ENCODE assay signal across 1 cellular context in the genomic region with DNA sequence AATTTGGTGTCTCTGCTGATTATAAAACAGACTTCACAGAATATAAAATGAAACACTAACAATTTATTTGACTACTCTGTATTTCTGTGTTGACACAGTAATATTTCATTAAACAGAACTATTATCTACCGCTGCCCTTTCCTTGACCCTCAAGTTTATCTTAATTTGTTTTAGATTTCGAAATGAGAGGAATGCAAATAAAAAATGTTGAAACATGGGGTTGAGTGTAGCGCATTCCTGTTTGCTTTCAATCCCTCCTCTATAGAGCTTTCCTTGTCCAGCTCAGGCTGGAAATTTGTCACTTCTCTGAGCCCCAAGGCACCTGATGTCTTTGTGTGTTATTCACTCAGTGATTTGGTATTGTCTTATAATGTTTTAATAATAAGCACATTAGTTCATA.
TF ChIP-seq lines count a peak whose summit lies in the region.

No MANE protein-coding gene starts in this region.

TF ChIP-seq in HepG2, 621 proteins besides CTCF, POLR2A, EP300 and RAD21 (continued from another document and continues in another):
- TF ChIP-seq, protein P1, sequence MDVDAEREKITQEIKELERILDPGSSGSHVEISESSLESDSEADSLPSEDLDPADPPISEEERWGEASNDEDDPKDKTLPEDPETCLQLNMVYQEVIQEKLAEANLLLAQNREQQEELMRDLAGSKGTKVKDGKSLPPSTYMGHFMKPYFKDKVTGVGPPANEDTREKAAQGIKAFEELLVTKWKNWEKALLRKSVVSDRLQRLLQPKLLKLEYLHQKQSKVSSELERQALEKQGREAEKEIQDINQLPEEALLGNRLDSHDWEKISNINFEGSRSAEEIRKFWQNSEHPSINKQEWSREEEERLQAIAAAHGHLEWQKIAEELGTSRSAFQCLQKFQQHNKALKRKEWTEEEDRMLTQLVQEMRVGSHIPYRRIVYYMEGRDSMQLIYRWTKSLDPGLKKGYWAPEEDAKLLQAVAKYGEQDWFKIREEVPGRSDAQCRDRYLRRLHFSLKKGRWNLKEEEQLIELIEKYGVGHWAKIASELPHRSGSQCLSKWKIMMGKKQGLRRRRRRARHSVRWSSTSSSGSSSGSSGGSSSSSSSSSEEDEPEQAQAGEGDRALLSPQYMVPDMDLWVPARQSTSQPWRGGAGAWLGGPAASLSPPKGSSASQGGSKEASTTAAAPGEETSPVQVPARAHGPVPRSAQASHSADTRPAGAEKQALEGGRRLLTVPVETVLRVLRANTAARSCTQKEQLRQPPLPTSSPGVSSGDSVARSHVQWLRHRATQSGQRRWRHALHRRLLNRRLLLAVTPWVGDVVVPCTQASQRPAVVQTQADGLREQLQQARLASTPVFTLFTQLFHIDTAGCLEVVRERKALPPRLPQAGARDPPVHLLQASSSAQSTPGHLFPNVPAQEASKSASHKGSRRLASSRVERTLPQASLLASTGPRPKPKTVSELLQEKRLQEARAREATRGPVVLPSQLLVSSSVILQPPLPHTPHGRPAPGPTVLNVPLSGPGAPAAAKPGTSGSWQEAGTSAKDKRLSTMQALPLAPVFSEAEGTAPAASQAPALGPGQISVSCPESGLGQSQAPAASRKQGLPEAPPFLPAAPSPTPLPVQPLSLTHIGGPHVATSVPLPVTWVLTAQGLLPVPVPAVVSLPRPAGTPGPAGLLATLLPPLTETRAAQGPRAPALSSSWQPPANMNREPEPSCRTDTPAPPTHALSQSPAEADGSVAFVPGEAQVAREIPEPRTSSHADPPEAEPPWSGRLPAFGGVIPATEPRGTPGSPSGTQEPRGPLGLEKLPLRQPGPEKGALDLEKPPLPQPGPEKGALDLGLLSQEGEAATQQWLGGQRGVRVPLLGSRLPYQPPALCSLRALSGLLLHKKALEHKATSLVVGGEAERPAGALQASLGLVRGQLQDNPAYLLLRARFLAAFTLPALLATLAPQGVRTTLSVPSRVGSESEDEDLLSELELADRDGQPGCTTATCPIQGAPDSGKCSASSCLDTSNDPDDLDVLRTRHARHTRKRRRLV (CRISPR knock-in tag; IDR thresholded peaks at IDR 0.05): no peak
- TF ChIP-seq ZNF879 (CRISPR knock-in tag; IDR thresholded peaks at IDR 0.05) (no peak), NFE2L2 (IDR thresholded peaks at IDR 0.05; ENCODE audit: low read length) (no peak), ZNF558 (CRISPR knock-in tag; IDR thresholded peaks at IDR 0.05; ENCODE audit: borderline replicate concordance) (no peak), HOXA5 (CRISPR knock-in tag; IDR thresholded peaks at IDR 0.05) (peak; percentile 72), TEAD2 (CRISPR knock-in tag; IDR thresholded peaks at IDR 0.05) (no peak), KLF16 (CRISPR knock-in tag; IDR thresholded peaks at IDR 0.05) (peak in 1 of 2 experiments; percentile 97; a peak in 2 of 4 replicates), YEATS2 (CRISPR knock-in tag; IDR thresholded peaks at IDR 0.05; ENCODE audit: borderline replicate concordance) (peak; percentile 32; the same call in 1 of the 2 replicates), ZNF256 (CRISPR knock-in tag; conservative IDR thresholded peaks at IDR 0.05) (no peak), KDM3A (CRISPR knock-in tag; IDR thresholded peaks at IDR 0.05; ENCODE audit: low read depth) (peak; percentile 85; the same call in 1 of the 2 replicates), NCOA1 (CRISPR knock-in tag; IDR thresholded peaks at IDR 0.05) (no peak), IRF2 (CRISPR knock-in tag; IDR thresholded peaks at IDR 0.05) (peak; percentile 75; the same call in 1 of the 2 replicates), MTA3 (CRISPR knock-in tag; IDR thresholded peaks at IDR 0.05) (no peak), ZNF3 (CRISPR knock-in tag; IDR thresholded peaks at IDR 0.05) (peak; percentile 84; the same call in 1 of the 2 replicates), HOXD1 (CRISPR knock-in tag; IDR thresholded peaks at IDR 0.05) (peak; percentile 91), ZNF850 (CRISPR knock-in tag; conservative IDR thresholded peaks at IDR 0.05) (no peak), KAT2B (IDR thresholded peaks at IDR 0.05; ENCODE audit: borderline replicate concordance, low read depth, low read length) (no peak), ZNF333 (CRISPR knock-in tag; IDR thresholded peaks at IDR 0.05; ENCODE audit: borderline replicate concordance) (no peak), SP140L (CRISPR knock-in tag; IDR thresholded peaks at IDR 0.05; ENCODE audit: borderline replicate concordance) (peak; percentile 96; the same call in 1 of the 2 replicates), SRSF4 (IDR thresholded peaks at IDR 0.05; ENCODE audit: low read depth, low read length, poor library complexity, severe bottlenecking) (no peak), PRPF4 (IDR thresholded peaks at IDR 0.05; ENCODE audit: low read depth, low read length, poor library complexity, severe bottlenecking) (no peak), ZNF569 (CRISPR knock-in tag; IDR thresholded peaks at IDR 0.05; ENCODE audit: borderline replicate concordance) (no peak), RAD51 (IDR thresholded peaks at IDR 0.05; ENCODE audit: borderline replicate concordance) (no peak), SMAD3 (CRISPR knock-in tag; IDR thresholded peaks at IDR 0.05) (peak; percentile 90), MIER3 (CRISPR knock-in tag; IDR thresholded peaks at IDR 0.05; ENCODE audit: borderline replicate concordance) (peak; percentile 94; the same call in 1 of the 2 replicates), NFYC (CRISPR knock-in tag; IDR thresholded peaks at IDR 0.05) (no peak), ZNF746 (CRISPR knock-in tag; IDR thresholded peaks at IDR 0.05) (no peak), HNRNPUL1 (IDR thresholded peaks at IDR 0.05; ENCODE audit: low read depth, low read length) (no peak), NFIB (CRISPR knock-in tag; IDR thresholded peaks at IDR 0.05; ENCODE audit: borderline replicate concordance) (no peak), ZFP1 (CRISPR knock-in tag; IDR thresholded peaks at IDR 0.05) (peak; percentile 71; the same call in 1 of the 2 replicates), ZNF644 (CRISPR knock-in tag; IDR thresholded peaks at IDR 0.05; ENCODE audit: low read depth) (0 out of 2 replicates have a peak, but pooled peaks have one; percentile 38), ZNF547 (CRISPR knock-in tag; IDR thresholded peaks at IDR 0.05) (no peak), ZNF20 (CRISPR knock-in tag; IDR thresholded peaks at IDR 0.05) (no peak), NFRKB (IDR thresholded peaks at IDR 0.05) (no peak), ZNF160 (CRISPR knock-in tag; IDR thresholded peaks at IDR 0.05) (no peak)
- TF ChIP-seq, protein P2, sequence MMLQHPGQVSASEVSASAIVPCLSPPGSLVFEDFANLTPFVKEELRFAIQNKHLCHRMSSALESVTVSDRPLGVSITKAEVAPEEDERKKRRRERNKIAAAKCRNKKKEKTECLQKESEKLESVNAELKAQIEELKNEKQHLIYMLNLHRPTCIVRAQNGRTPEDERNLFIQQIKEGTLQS (CRISPR knock-in tag; IDR thresholded peaks at IDR 0.05): no peak
- TF ChIP-seq, protein P3, sequence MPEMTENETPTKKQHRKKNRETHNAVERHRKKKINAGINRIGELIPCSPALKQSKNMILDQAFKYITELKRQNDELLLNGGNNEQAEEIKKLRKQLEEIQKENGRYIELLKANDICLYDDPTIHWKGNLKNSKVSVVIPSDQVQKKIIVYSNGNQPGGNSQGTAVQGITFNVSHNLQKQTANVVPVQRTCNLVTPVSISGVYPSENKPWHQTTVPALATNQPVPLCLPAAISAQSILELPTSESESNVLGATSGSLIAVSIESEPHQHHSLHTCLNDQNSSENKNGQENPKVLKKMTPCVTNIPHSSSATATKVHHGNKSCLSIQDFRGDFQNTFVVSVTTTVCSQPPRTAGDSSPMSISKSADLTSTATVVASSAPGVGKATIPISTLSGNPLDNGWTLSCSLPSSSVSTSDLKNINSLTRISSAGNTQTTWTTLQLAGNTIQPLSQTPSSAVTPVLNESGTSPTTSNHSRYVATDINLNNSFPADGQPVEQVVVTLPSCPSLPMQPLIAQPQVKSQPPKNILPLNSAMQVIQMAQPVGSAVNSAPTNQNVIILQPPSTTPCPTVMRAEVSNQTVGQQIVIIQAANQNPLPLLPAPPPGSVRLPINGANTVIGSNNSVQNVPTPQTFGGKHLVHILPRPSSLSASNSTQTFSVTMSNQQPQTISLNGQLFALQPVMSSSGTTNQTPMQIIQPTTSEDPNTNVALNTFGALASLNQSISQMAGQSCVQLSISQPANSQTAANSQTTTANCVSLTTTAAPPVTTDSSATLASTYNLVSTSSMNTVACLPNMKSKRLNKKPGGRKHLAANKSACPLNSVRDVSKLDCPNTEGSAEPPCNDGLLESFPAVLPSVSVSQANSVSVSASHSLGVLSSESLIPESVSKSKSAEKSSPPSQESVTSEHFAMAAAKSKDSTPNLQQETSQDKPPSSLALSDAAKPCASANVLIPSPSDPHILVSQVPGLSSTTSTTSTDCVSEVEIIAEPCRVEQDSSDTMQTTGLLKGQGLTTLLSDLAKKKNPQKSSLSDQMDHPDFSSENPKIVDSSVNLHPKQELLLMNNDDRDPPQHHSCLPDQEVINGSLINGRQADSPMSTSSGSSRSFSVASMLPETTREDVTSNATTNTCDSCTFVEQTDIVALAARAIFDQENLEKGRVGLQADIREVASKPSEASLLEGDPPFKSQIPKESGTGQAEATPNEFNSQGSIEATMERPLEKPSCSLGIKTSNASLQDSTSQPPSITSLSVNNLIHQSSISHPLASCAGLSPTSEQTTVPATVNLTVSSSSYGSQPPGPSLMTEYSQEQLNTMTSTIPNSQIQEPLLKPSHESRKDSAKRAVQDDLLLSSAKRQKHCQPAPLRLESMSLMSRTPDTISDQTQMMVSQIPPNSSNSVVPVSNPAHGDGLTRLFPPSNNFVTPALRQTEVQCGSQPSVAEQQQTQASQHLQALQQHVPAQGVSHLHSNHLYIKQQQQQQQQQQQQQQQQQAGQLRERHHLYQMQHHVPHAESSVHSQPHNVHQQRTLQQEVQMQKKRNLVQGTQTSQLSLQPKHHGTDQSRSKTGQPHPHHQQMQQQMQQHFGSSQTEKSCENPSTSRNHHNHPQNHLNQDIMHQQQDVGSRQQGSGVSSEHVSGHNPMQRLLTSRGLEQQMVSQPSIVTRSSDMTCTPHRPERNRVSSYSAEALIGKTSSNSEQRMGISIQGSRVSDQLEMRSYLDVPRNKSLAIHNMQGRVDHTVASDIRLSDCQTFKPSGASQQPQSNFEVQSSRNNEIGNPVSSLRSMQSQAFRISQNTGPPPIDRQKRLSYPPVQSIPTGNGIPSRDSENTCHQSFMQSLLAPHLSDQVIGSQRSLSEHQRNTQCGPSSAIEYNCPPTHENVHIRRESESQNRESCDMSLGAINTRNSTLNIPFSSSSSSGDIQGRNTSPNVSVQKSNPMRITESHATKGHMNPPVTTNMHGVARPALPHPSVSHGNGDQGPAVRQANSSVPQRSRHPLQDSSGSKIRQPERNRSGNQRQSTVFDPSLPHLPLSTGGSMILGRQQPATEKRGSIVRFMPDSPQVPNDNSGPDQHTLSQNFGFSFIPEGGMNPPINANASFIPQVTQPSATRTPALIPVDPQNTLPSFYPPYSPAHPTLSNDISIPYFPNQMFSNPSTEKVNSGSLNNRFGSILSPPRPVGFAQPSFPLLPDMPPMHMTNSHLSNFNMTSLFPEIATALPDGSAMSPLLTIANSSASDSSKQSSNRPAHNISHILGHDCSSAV (CRISPR knock-in tag; IDR thresholded peaks at IDR 0.05; ENCODE audit: borderline replicate concordance): no peak
- TF ChIP-seq, protein P4, sequence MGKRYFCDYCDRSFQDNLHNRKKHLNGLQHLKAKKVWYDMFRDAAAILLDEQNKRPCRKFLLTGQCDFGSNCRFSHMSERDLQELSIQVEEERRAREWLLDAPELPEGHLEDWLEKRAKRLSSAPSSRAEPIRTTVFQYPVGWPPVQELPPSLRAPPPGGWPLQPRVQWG (CRISPR knock-in tag; IDR thresholded peaks at IDR 0.05; ENCODE audit: borderline replicate concordance, low read depth): no peak
- TF ChIP-seq, protein P5, sequence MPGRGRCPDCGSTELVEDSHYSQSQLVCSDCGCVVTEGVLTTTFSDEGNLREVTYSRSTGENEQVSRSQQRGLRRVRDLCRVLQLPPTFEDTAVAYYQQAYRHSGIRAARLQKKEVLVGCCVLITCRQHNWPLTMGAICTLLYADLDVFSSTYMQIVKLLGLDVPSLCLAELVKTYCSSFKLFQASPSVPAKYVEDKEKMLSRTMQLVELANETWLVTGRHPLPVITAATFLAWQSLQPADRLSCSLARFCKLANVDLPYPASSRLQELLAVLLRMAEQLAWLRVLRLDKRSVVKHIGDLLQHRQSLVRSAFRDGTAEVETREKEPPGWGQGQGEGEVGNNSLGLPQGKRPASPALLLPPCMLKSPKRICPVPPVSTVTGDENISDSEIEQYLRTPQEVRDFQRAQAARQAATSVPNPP (CRISPR knock-in tag; IDR thresholded peaks at IDR 0.05): peak; percentile 77; the same call in 1 of the 2 replicates
- TF ChIP-seq, protein P6, sequence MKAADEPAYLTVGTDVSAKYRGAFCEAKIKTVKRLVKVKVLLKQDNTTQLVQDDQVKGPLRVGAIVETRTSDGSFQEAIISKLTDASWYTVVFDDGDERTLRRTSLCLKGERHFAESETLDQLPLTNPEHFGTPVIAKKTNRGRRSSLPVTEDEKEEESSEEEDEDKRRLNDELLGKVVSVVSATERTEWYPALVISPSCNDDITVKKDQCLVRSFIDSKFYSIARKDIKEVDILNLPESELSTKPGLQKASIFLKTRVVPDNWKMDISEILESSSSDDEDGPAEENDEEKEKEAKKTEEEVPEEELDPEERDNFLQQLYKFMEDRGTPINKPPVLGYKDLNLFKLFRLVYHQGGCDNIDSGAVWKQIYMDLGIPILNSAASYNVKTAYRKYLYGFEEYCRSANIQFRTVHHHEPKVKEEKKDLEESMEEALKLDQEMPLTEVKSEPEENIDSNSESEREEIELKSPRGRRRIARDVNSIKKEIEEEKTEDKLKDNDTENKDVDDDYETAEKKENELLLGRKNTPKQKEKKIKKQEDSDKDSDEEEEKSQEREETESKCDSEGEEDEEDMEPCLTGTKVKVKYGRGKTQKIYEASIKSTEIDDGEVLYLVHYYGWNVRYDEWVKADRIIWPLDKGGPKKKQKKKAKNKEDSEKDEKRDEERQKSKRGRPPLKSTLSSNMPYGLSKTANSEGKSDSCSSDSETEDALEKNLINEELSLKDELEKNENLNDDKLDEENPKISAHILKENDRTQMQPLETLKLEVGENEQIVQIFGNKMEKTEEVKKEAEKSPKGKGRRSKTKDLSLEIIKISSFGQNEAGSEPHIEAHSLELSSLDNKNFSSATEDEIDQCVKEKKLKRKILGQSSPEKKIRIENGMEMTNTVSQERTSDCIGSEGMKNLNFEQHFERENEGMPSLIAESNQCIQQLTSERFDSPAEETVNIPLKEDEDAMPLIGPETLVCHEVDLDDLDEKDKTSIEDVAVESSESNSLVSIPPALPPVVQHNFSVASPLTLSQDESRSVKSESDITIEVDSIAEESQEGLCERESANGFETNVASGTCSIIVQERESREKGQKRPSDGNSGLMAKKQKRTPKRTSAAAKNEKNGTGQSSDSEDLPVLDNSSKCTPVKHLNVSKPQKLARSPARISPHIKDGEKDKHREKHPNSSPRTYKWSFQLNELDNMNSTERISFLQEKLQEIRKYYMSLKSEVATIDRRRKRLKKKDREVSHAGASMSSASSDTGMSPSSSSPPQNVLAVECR (CRISPR knock-in tag; IDR thresholded peaks at IDR 0.05; ENCODE audit: borderline replicate concordance): no peak
- TF ChIP-seq, protein P7, sequence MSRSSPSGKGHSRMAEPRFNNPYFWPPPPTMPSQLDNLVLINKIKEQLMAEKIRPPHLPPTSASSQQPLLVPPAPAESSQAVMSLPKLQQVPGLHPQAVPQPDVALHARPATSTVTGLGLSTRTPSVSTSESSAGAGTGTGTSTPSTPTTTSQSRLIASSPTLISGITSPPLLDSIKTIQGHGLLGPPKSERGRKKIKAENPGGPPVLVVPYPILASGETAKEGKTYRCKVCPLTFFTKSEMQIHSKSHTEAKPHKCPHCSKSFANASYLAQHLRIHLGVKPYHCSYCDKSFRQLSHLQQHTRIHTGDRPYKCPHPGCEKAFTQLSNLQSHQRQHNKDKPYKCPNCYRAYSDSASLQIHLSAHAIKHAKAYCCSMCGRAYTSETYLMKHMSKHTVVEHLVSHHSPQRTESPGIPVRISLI (CRISPR knock-in tag; IDR thresholded peaks at IDR 0.05; ENCODE audit: borderline replicate concordance): no peak
